29 cellular contexts compared by ENCODE assay signal in the genomic region with DNA sequence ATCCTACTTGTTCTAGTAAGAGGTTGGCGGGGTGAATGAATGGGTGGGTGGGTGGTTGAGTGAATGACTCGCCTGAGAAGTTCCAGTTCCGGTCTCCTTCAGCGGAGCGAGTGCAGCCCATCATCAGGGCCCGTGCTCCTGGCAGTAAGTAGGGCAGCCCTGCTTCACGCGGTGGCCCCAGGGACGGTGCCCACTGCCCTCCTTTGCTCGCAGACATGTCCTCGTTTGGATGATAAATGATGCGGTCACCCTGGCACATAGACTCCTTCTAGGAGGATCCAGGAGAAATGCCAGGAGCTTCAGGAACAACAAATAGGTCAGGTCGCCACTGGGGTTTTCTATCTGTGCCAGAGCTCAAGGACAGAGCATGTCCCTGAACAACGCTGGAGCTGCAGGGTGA.
"Had no signal": no experiment of that assay in that cellular context is flagged by ENCODE, and none has a peak within 500 bp of the region (broad histone marks: within the 10 kb centered on the region; RNA-seq: fewer than 3 reads in every experiment).

No MANE protein-coding gene starts in this region.

- H3K27me3 ChIP-seq: ascending aorta, breast epithelium, cardiac muscle cell, dorsolateral prefrontal cortex, foreskin keratinocyte had no signal

- H3K4me3 ChIP-seq: ascending aorta, breast epithelium, cardiac muscle cell, coronary artery, dorsolateral prefrontal cortex, gastrocnemius medialis, heart left ventricle had no signal

- DNase-seq: activated B cell treated with CpG ODN at 0.5 μM for 24 hours; activated CD4-positive, alpha-beta memory T cell treated with anti-CD3 and anti-CD28 coated beads for 36 hours; activated CD4-positive, alpha-beta T cell treated with anti-CD3 and anti-CD28 coated beads for 36 hours; activated CD4-positive, alpha-beta T cell treated with anti-CD3 and anti-CD28 coated beads, Interleukin-2, amount 10 ng/mL, durations not matched to agents 24 days and 14 days; activated CD8-positive, alpha-beta memory T cell treated with anti-CD3 and anti-CD28 coated beads, Interleukin-2, amount 10 ng/mL, durations not matched to agents 7 days and 5 days; activated CD8-positive, alpha-beta memory T cell treated with anti-CD3 and anti-CD28 coated beads, Interleukin-2, amount 50 U/mL, for 4 hours; activated CD8-positive, alpha-beta T cell treated with anti-CD3 and anti-CD28 coated beads, Interleukin-2, amount 10 ng/mL, durations not matched to agents 7 days and 5 days; activated naive CD4-positive, alpha-beta T cell treated with anti-CD3 and anti-CD28 coated beads for 36 hours; activated naive CD8-positive, alpha-beta T cell treated with anti-CD3 and anti-CD28 coated beads for 36 hours; activated naive CD8-positive, alpha-beta T cell treated with anti-CD3 and anti-CD28 coated beads, Interleukin-2, amount 50 U/mL, for 24 hours; activated T-cell treated with anti-CD3 and anti-CD28 coated beads, Interleukin-2, amount 50 U/mL, for 1 hour; activated T-cell treated with anti-CD3 and anti-CD28 coated beads, Interleukin-2, amount 50 U/mL, for 48 hours; effector memory CD4-positive, alpha-beta T cell; endodermal cell; foreskin keratinocyte; gastrocnemius medialis; glutamatergic neuron; heart left ventricle; T-helper 1 cell; T-helper 17 cell; T1000; WERI-Rb-1 had no signal

- H3K4me1 ChIP-seq: ascending aorta, breast epithelium, foreskin keratinocyte, gastrocnemius medialis, heart left ventricle had no signal

- H3K27ac ChIP-seq: ascending aorta, breast epithelium, cardiac muscle cell, coronary artery, foreskin keratinocyte, gastrocnemius medialis, heart left ventricle, WERI-Rb-1 had no signal

- ATAC-seq: activated CD4-positive, alpha-beta T cell treated with anti-CD3 and anti-CD28 coated beads for 36 hours; activated CD4-positive, CD25-positive, alpha-beta regulatory T cell treated with anti-CD3 and anti-CD28 coated beads, Interleukin-2, amount 50 U/mL, for 24 hours; activated CD8-positive, alpha-beta memory T cell treated with anti-CD3 and anti-CD28 coated beads, Interleukin-2, amount 10 ng/mL, durations not matched to agents 7 days and 5 days; activated CD8-positive, alpha-beta T cell treated with anti-CD3 and anti-CD28 coated beads, Interleukin-2, amount 10 ng/mL, durations not matched to agents 7 days and 5 days; activated naive CD8-positive, alpha-beta T cell treated with anti-CD3 and anti-CD28 coated beads, Interleukin-2, amount 50 U/mL, for 24 hours; esophagus mucosa; foreskin keratinocyte; gastrocnemius medialis; T-helper 17 cell had no signal

- H3K9me3 ChIP-seq: ascending aorta, breast epithelium, gastrocnemius medialis had no signal

- H3K36me3 ChIP-seq: ascending aorta, breast epithelium, cardiac muscle cell, gastrocnemius medialis, heart left ventricle, WERI-Rb-1 had no signal
